22 cellular contexts compared by ENCODE assay signal in the genomic region with DNA sequence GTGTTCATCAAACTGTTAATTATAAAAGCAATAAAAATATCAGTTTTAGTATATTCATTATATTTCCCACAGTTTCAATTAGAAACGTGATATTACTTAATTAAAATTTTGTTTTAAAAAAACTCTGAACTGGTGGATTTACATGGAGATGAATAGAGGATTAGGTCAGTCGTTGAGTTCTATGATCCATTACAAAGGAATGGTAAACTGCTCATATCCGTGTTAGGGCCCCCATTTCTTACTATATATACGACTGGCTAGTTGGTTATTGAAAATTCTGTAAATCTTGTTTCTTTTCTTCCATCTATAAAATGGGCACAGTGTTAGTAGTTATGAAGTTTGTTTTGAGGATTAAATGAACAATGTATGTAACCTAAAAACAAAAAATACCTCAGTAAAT.
"Had no signal": no experiment of that assay in that cellular context is flagged by ENCODE, and none has a peak within 500 bp of the region (broad histone marks: within the 10 kb centered on the region; RNA-seq: fewer than 3 reads in every experiment).

No MANE protein-coding gene starts in this region.

- ATAC-seq: body of pancreas; stimulated activated memory B cell treated with anti-CD40 and anti-IgM and Interleukin-4, amounts not matched to agents 10 μg/mL and 1 μg/mL and 100 μg/mL, for 72 hours had no signal

- H3K4me1 ChIP-seq: parathyroid adenoma had no signal

- H3K4me3 ChIP-seq: body of pancreas, heart left ventricle, sigmoid colon, spleen had no signal

- H3K4me3 Mint-ChIP-seq: activated CD4-positive, alpha-beta memory T cell treated with anti-CD3 and anti-CD28 coated beads, Interleukin-2, amount 10 ng/mL, durations not matched to agents 7 days and 5 days; activated naive CD8-positive, alpha-beta T cell treated with anti-CD3 and anti-CD28 coated beads, Interleukin-2, amount 10 ng/mL, durations not matched to agents 7 days and 5 days; activated T-cell treated with anti-CD3 and anti-CD28 coated beads, Interleukin-2, amount 50 U/mL, for 24 hours; immature natural killer cell; memory B cell; stimulated activated memory B cell treated with anti-CD40 and anti-IgM and Interleukin-4, amounts not matched to agents 10 μg/mL and 1 μg/mL and 100 μg/mL, for 72 hours had no signal

- H2AFZ ChIP-seq: parathyroid adenoma had no signal

- H3K9ac ChIP-seq: parathyroid adenoma had no signal

- H3K9me3 Mint-ChIP-seq: activated CD4-positive, alpha-beta memory T cell treated with anti-CD3 and anti-CD28 coated beads, Interleukin-2, amount 10 ng/mL, durations not matched to agents 7 days and 5 days; activated T-cell treated with anti-CD3 and anti-CD28 coated beads, Interleukin-2, amount 50 U/mL, for 24 hours; activated T-helper 2 cell treated with anti-CD3 and anti-CD28 coated beads, Interferon-gamma antibody, Interleukin-2, Interleukin-4, amounts not matched to agents 10 μg/mL and 5 μg/mL and 100 μg/mL, durations not matched to agents 14 hours and 24 hours and 36 hours; immature natural killer cell; memory B cell; naive thymus-derived CD8-positive, alpha-beta T cell; stimulated activated memory B cell treated with anti-CD40 and anti-IgM and Interleukin-4, amounts not matched to agents 10 μg/mL and 1 μg/mL and 100 μg/mL, for 72 hours had no signal

- H3K27me3 Mint-ChIP-seq: activated CD4-positive, alpha-beta memory T cell treated with anti-CD3 and anti-CD28 coated beads, Interleukin-2, amount 10 ng/mL, durations not matched to agents 7 days and 5 days; activated naive CD8-positive, alpha-beta T cell treated with anti-CD3 and anti-CD28 coated beads, Interleukin-2, amount 10 ng/mL, durations not matched to agents 7 days and 5 days; activated T-cell treated with anti-CD3 and anti-CD28 coated beads, Interleukin-2, amount 50 U/mL, for 24 hours; memory B cell; naive thymus-derived CD8-positive, alpha-beta T cell; stimulated activated memory B cell treated with anti-CD40 and anti-IgM and Interleukin-4, amounts not matched to agents 10 μg/mL and 1 μg/mL and 100 μg/mL, for 72 hours had no signal

- H3K9me3 ChIP-seq: body of pancreas, heart left ventricle, neutrophil, sigmoid colon, spleen had no signal

- H3K27ac ChIP-seq: body of pancreas, heart left ventricle, neutrophil, parathyroid adenoma, sigmoid colon, spleen had no signal

- H3K27ac Mint-ChIP-seq: activated CD4-positive, alpha-beta memory T cell treated with anti-CD3 and anti-CD28 coated beads, Interleukin-2, amount 10 ng/mL, durations not matched to agents 7 days and 5 days; activated naive CD8-positive, alpha-beta T cell treated with anti-CD3 and anti-CD28 coated beads, Interleukin-2, amount 10 ng/mL, durations not matched to agents 7 days and 5 days; activated T-cell treated with anti-CD3 and anti-CD28 coated beads, Interleukin-2, amount 50 U/mL, for 24 hours; activated T-helper 2 cell treated with anti-CD3 and anti-CD28 coated beads, Interferon-gamma antibody, Interleukin-2, Interleukin-4, amounts not matched to agents 10 μg/mL and 5 μg/mL and 100 μg/mL, durations not matched to agents 14 hours and 24 hours and 36 hours; immature natural killer cell; stimulated activated memory B cell treated with anti-CD40 and anti-IgM and Interleukin-4, amounts not matched to agents 10 μg/mL and 1 μg/mL and 100 μg/mL, for 72 hours had no signal

- H3K36me3 ChIP-seq: heart left ventricle, neutrophil, sigmoid colon, spleen had no signal

- DNase-seq: activated CD4-positive, alpha-beta memory T cell treated with anti-CD3 and anti-CD28 coated beads, Interleukin-2, amount 10 ng/mL, durations not matched to agents 7 days and 5 days; activated CD4-positive, alpha-beta T cell treated with anti-CD3 and anti-CD28 coated beads for 48 hours; activated CD4-positive, CD25-positive, alpha-beta regulatory T cell; activated naive CD4-positive, alpha-beta T cell treated with Interleukin-2 at 50 U/mL for 16 hours; activated naive CD8-positive, alpha-beta T cell treated with anti-CD3 and anti-CD28 coated beads, Interleukin-2, amount 10 ng/mL, durations not matched to agents 7 days and 5 days; activated T-cell treated with anti-CD3 and anti-CD28 coated beads, Interleukin-2, amount 50 U/mL, for 24 hours; amygdala; body of pancreas; central memory CD4-positive, alpha-beta T cell; cortex of kidney; effector CD4-positive, alpha-beta T cell; heart left ventricle; immature natural killer cell; sigmoid colon; spleen; stimulated activated CD4-positive, alpha-beta T cell treated with anti-CD3 and anti-CD28 coated beads, Interleukin-4, amount 100 ng/mL, for 4 hours had no signal

- H3K27me3 ChIP-seq: body of pancreas, heart left ventricle, neutrophil, sigmoid colon, spleen had no signal
